ENCODE assay signal across 27 cellular contexts in genomic region chr2:120432976-120433815, GRCh38.
"Had no signal": no experiment of that assay in that cellular context is flagged by ENCODE, and none has a peak within 500 bp of the region (broad histone marks: within the 10 kb centered on the region; RNA-seq: fewer than 3 reads in every experiment).

No MANE protein-coding gene starts in this region.

- H3K36me3 ChIP-seq: ascending aorta, cardiac muscle cell, pancreas, prostate gland, stomach, thyroid gland, upper lobe of right lung had no signal

- H3K27ac ChIP-seq: ascending aorta, cardiac muscle cell, pancreas, prostate gland, stomach, thyroid gland, upper lobe of right lung had no signal

- H3K9me3 Mint-ChIP-seq: activated naive CD4-positive, alpha-beta T cell treated with anti-CD3 and anti-CD28 coated beads, Interleukin-2, amount 10 ng/mL, durations not matched to agents 7 days and 5 days; activated naive CD8-positive, alpha-beta T cell treated with anti-CD3 and anti-CD28 coated beads, Interleukin-2, amount 10 ng/mL, durations not matched to agents 7 days and 5 days; activated T-cell treated with anti-CD3 and anti-CD28 coated beads, Interleukin-2, amount 50 U/mL, for 24 hours; brain; dendritic cell treated with granulocyte-macrophage colony-stimulating factor and Interleukin-4, amounts not matched to agents 40 ng/mL and 50 ng/mL, for 4 days; mesothelial cell of epicardium; nephron progenitor cell; stimulated activated naive B cell treated with anti-CD40 and anti-IgM and Interleukin-4, amounts not matched to agents 10 μg/mL and 1 μg/mL and 100 μg/mL, for 72 hours; T-helper 2 cell treated with Interferon-gamma antibody and Interleukin-4, amounts not matched to agents 5 μg/mL and 100 μg/mL, for 36 hours had no signal

- H3K4me3 ChIP-seq: ascending aorta, cardiac muscle cell, pancreas, prostate gland, stomach, thyroid gland, upper lobe of right lung had no signal

- H3K36me3 Mint-ChIP-seq: activated naive CD4-positive, alpha-beta T cell treated with anti-CD3 and anti-CD28 coated beads, Interleukin-2, amount 10 ng/mL, durations not matched to agents 7 days and 5 days; activated naive CD8-positive, alpha-beta T cell treated with anti-CD3 and anti-CD28 coated beads, Interleukin-2, amount 10 ng/mL, durations not matched to agents 7 days and 5 days; brain; mesothelial cell of epicardium; naive B cell had no signal

- H3K4me1 ChIP-seq: ascending aorta, pancreas, prostate gland, stomach, thyroid gland, upper lobe of right lung had no signal

- H3K9me3 ChIP-seq: ascending aorta, pancreas, prostate gland, stomach, thyroid gland, upper lobe of right lung had no signal

- ATAC-seq: activated CD4-positive, alpha-beta T cell treated with anti-CD3 and anti-CD28 coated beads for 36 hours; pancreas; sciatic nerve; stimulated activated naive B cell treated with anti-CD40 and anti-IgM and Interleukin-4, amounts not matched to agents 10 μg/mL and 1 μg/mL and 100 μg/mL, for 72 hours; upper lobe of right lung had no signal

- H3K27me3 ChIP-seq: ascending aorta, pancreas, thyroid gland, upper lobe of right lung had no signal

- H3K4me3 Mint-ChIP-seq: activated CD4-positive, alpha-beta T cell treated with anti-CD3 and anti-CD28 coated beads for 36 hours; activated naive CD4-positive, alpha-beta T cell treated with anti-CD3 and anti-CD28 coated beads, Interleukin-2, amount 10 ng/mL, durations not matched to agents 7 days and 5 days; activated naive CD8-positive, alpha-beta T cell treated with anti-CD3 and anti-CD28 coated beads, Interleukin-2, amount 10 ng/mL, durations not matched to agents 7 days and 5 days; activated T-cell treated with anti-CD3 and anti-CD28 coated beads, Interleukin-2, amount 50 U/mL, for 24 hours; brain; dendritic cell treated with granulocyte-macrophage colony-stimulating factor and Interleukin-4, amounts not matched to agents 40 ng/mL and 50 ng/mL, for 4 days; mesothelial cell of epicardium; naive B cell; nephron progenitor cell; stimulated activated naive B cell treated with anti-CD40 and anti-IgM and Interleukin-4, amounts not matched to agents 10 μg/mL and 1 μg/mL and 100 μg/mL, for 72 hours; T-helper 2 cell treated with Interferon-gamma antibody and Interleukin-4, amounts not matched to agents 5 μg/mL and 100 μg/mL, for 36 hours had no signal

- H3K4me1 Mint-ChIP-seq: activated CD4-positive, alpha-beta T cell treated with anti-CD3 and anti-CD28 coated beads for 36 hours; activated naive CD4-positive, alpha-beta T cell treated with anti-CD3 and anti-CD28 coated beads, Interleukin-2, amount 10 ng/mL, durations not matched to agents 7 days and 5 days; activated naive CD8-positive, alpha-beta T cell treated with anti-CD3 and anti-CD28 coated beads, Interleukin-2, amount 10 ng/mL, durations not matched to agents 7 days and 5 days; mesothelial cell of epicardium; naive B cell; stimulated activated naive B cell treated with anti-CD40 and anti-IgM and Interleukin-4, amounts not matched to agents 10 μg/mL and 1 μg/mL and 100 μg/mL, for 72 hours had no signal

- DNase-seq: activated CD4-positive, alpha-beta T cell treated with anti-CD3 and anti-CD28 coated beads for 36 hours; activated CD4-positive, CD25-positive, alpha-beta regulatory T cell; activated gamma-delta T cell; activated naive CD4-positive, alpha-beta T cell treated with anti-CD3 and anti-CD28 coated beads, Interleukin-2, amount 10 ng/mL, durations not matched to agents 7 days and 5 days; activated naive CD8-positive, alpha-beta T cell treated with anti-CD3 and anti-CD28 coated beads, Interleukin-2, amount 10 ng/mL, durations not matched to agents 7 days and 5 days; activated T-cell treated with anti-CD3 and anti-CD28 coated beads, Interleukin-2, amount 50 U/mL, for 24 hours; mammary epithelial cell; naive B cell; nephron progenitor cell; pancreas; retina; small intestine; stimulated activated CD4-positive, alpha-beta T cell treated with anti-CD3 and anti-CD28 coated beads, Interleukin-1b, Interleukin-23, amount 100 ng/mL, for 48 hours; stimulated activated CD4-positive, alpha-beta T cell treated with anti-CD3 and anti-CD28 coated beads, Interleukin-4, amount 100 ng/mL, for 4 hours; stimulated activated naive B cell treated with anti-CD40 and anti-IgM and Interleukin-4, amounts not matched to agents 10 μg/mL and 1 μg/mL and 100 μg/mL, for 72 hours; stomach; T-helper 1 cell; thyroid gland had no signal

- H3K27ac Mint-ChIP-seq: activated CD4-positive, alpha-beta T cell treated with anti-CD3 and anti-CD28 coated beads for 36 hours; activated naive CD4-positive, alpha-beta T cell treated with anti-CD3 and anti-CD28 coated beads, Interleukin-2, amount 10 ng/mL, durations not matched to agents 7 days and 5 days; activated naive CD8-positive, alpha-beta T cell treated with anti-CD3 and anti-CD28 coated beads, Interleukin-2, amount 10 ng/mL, durations not matched to agents 7 days and 5 days; activated T-cell treated with anti-CD3 and anti-CD28 coated beads, Interleukin-2, amount 50 U/mL, for 24 hours; dendritic cell treated with granulocyte-macrophage colony-stimulating factor and Interleukin-4, amounts not matched to agents 40 ng/mL and 50 ng/mL, for 4 days; mesothelial cell of epicardium; naive B cell; nephron progenitor cell; stimulated activated naive B cell treated with anti-CD40 and anti-IgM and Interleukin-4, amounts not matched to agents 10 μg/mL and 1 μg/mL and 100 μg/mL, for 72 hours; T-helper 2 cell treated with Interferon-gamma antibody and Interleukin-4, amounts not matched to agents 5 μg/mL and 100 μg/mL, for 36 hours had no signal
